ENCODE assay signal across 9 cellular contexts in genomic region chr6:17600527-17601388, GRCh38. TPM values are rescaled to one million over a fixed set of nuclear protein-coding genes. Genes with fewer than 3 reads are reported as not detected.
DNase-seq lines count a peak whose midpoint lies in the region; ATAC-seq, FAIRE-seq and TF ChIP-seq lines count a peak whose summit lies in the region.
"Had no signal": no experiment of that assay in that cellular context is flagged by ENCODE, and none has a peak within 500 bp of the region (broad histone marks: within the 10 kb centered on the region; RNA-seq: fewer than 3 reads in every experiment).

No MANE protein-coding gene starts in this region.

- H3K4me1 Mint-ChIP-seq in IgD-negative memory B cell = peaks cover 5 to 10% (median 7%) of the 10 kb centered on the region in 3 donors

- H3K36me3 ChIP-seq in WERI-Rb-1 (peaks cover 33% of the 10 kb centered on the region), mammary epithelial cell (ENCODE audit: insufficient read depth, low read length) (no peaks in the 10 kb centered on the region), keratinocyte (ENCODE audit: control insufficient read depth in 2 of 2, extremely low read depth in 1 of 2, insufficient read depth in 2 of 2, low read length in 2 of 2) (no peaks in the 10 kb centered on the region)

- H3K79me2 ChIP-seq in mammary epithelial cell (ENCODE audit: insufficient read depth, low read length) (peaks cover 6% of the 10 kb centered on the region), keratinocyte (ENCODE audit: control insufficient read depth, insufficient read depth, low read length) (no peaks in the 10 kb centered on the region)

- TF ChIP-seq CTCF in WERI-Rb-1 (IDR thresholded peaks at IDR 0.05; ENCODE audit: low read depth, low read length) = peak; percentile 23; the same call in 1 of the 2 replicates
- peak in 1 of 2 donors; percentile 15 for TF ChIP-seq CTCF in mammary epithelial cell (conservative IDR thresholded peaks at IDR 0.05 in 1 of 2, IDR thresholded peaks at IDR 0.05 in 1 of 2; ENCODE audit: extremely low read depth in 1 of 2, insufficient read depth in 1 of 2, low read depth in 1 of 2, low read length in 2 of 2)
- TF ChIP-seq CTCF in keratinocyte (optimal IDR thresholded peaks at IDR 0.05 in 1 of 3, IDR thresholded peaks at IDR 0.05 in 1 of 3, conservative IDR thresholded peaks at IDR 0.05 in 1 of 3; ENCODE audit: extremely low read depth in 1 of 3, insufficient read depth in 2 of 3, low read length in 3 of 3) = no peak

- H3K4me3 ChIP-seq in WERI-Rb-1 (ENCODE audit: low read depth, low read length) (peak overlapping the region; percentile 79), mammary epithelial cell (replicated peaks in 1 of 3; ENCODE audit: insufficient read depth in 1 of 3, low read depth in 2 of 3, low read length in 3 of 3) (peak overlapping the region; percentile 85 to 95 (median 85)), keratinocyte (ENCODE audit: control insufficient read depth in 2 of 3, extremely low read depth in 1 of 3, insufficient read depth in 2 of 3, low read depth in 1 of 3, low read length in 3 of 3) (peak overlapping the region; percentile 60 to 83 (median 67))

- no peaks in the 10 kb centered on the region for H3K27me3 Mint-ChIP-seq in IgD-negative memory B cell

- H3K9ac ChIP-seq in mammary epithelial cell (ENCODE audit: insufficient read depth, low read length) (peak overlapping the region; percentile 73), keratinocyte (ENCODE audit: control insufficient read depth, extremely low read depth, insufficient read depth, low read length) (peak overlapping the region; percentile 69)

- DNase-seq in GM03348 (ENCODE audit: low spot score) (peak; percentile 56), WERI-Rb-1 (peak; percentile 57), mammary epithelial cell (peak; percentile 50), keratinocyte (ENCODE audit: low read depth, low spot score) (no peak), NCI-H226 (no peak)
- DNase-seq in stimulated activated CD4-positive, alpha-beta T cell treated with anti-CD3 and anti-CD28 coated beads, Interleukin-15, amount 100 ng/mL, for 24 hours = peak; percentile 58

- H3K27ac ChIP-seq in WERI-Rb-1 = peak overlapping the region; percentile 76
- H3K27ac ChIP-seq in mammary epithelial cell (ENCODE audit: insufficient read depth, low read depth, low read length) = peak overlapping the region; percentile 55
- H3K27ac ChIP-seq in keratinocyte (ENCODE audit: control insufficient read depth, insufficient read depth, low read length) = peak overlapping the region; percentile 7

- H2AFZ ChIP-seq in mammary epithelial cell (ENCODE audit: low read depth, low read length) = peak overlapping the region; percentile 100
- H2AFZ ChIP-seq in keratinocyte (ENCODE audit: control insufficient read depth, low read length) = peak overlapping the region; percentile 70

- no peaks in the 10 kb centered on the region for H4K20me1 ChIP-seq in mammary epithelial cell (ENCODE audit: insufficient read depth, low read length)
- H4K20me1 ChIP-seq in keratinocyte (ENCODE audit: control insufficient read depth, extremely low read depth, insufficient read depth, low read length) = no peaks in the 10 kb centered on the region

- H3K36me3 Mint-ChIP-seq in IgD-negative memory B cell = peaks cover 9% of the 10 kb centered on the region

- H3K4me1 ChIP-seq in mammary epithelial cell (ENCODE audit: insufficient read depth, low read length) (peaks cover 3% of the 10 kb centered on the region), keratinocyte (ENCODE audit: control insufficient read depth, extremely low read depth, insufficient read depth, low read length) (peaks cover 3% of the 10 kb centered on the region)

- no peaks in the 10 kb centered on the region for H3K9me1 ChIP-seq in keratinocyte (ENCODE audit: control insufficient read depth, extremely low read depth, insufficient read depth, low read length)

- H3K9me3 ChIP-seq in WERI-Rb-1 (ENCODE audit: severe bottlenecking) (no peaks in the 10 kb centered on the region), mammary epithelial cell (replicated peaks; ENCODE audit: insufficient read depth, low read length) (no peaks in the 10 kb centered on the region), keratinocyte (ENCODE audit: control insufficient read depth, low read depth, low read length) (no peaks in the 10 kb centered on the region)

- in situ Hi-C loops in mammary epithelial cell (cut with MboI; ENCODE audit: low sequenced_read_pairs in 2 of 2) = no loop called here

- H3K27ac Mint-ChIP-seq in IgD-negative memory B cell = peak overlapping the region; percentile 24 to 89 (median 81)

- dilution Hi-C loops in mammary epithelial cell (cut with HindIII; ENCODE audit: low sequenced_read_pairs) (no loop called here), keratinocyte (cut with MboI; ENCODE audit: extremely low pct_ligation_motif_present, low sequenced_read_pairs) (no loop called here)

- BruUV-seq in mammary epithelial cell (replicated peaks; lab: Mats Ljungman, UMichigan) = no TSS peak

- H3K27me3 ChIP-seq in WERI-Rb-1 (ENCODE audit: insufficient read depth, low read depth, severe bottlenecking) (no peaks in the 10 kb centered on the region), mammary epithelial cell (ENCODE audit: insufficient read depth, low read length) (no peaks in the 10 kb centered on the region), keratinocyte (ENCODE audit: control insufficient read depth, extremely low read depth, insufficient read depth, low read length) (no peaks in the 10 kb centered on the region)

- peak overlapping the region; percentile 82 to 94 (median 88) for H3K4me3 Mint-ChIP-seq in IgD-negative memory B cell

- H3K4me2 ChIP-seq in mammary epithelial cell (ENCODE audit: insufficient read depth, low read depth, low read length) (peak overlapping the region; percentile 98), keratinocyte (ENCODE audit: control insufficient read depth, extremely low read depth, insufficient read depth, low read depth, low read length) (peak overlapping the region; percentile 65)

- H3K9me3 Mint-ChIP-seq in IgD-negative memory B cell = no peaks in the 10 kb centered on the region

- intact Hi-C loops in mammary epithelial cell (cut with micrococcal nuclease) = no loop called here

- peak; percentile 53 for ATAC-seq in GM21717 (IDR thresholded peaks at IDR 0.05; ENCODE audit: unreplicated experiment)

- CTCF ChIA-PET in mammary epithelial cell (lab: Charles Lee; ENCODE audit: low non-redundant PET) = interaction anchor here (0.6 kb wide), 1 partner anchor 15 kb away, joined by 9 read pairs; no protein-coding TSS in a partner anchor

- 8% methylated on average over 6 of the region's 77 CpGs for WGBS in mammary epithelial cell (ENCODE audit: low coverage, missing lambda C conversion rate)

- no peak for FAIRE-seq in keratinocyte (lab: Jason Lieb, UNC)
- FAIRE-seq: islet of Langerhans had no signal

RNA-seq across cellular contexts. Expression of gene FAM8A1, which starts 0.7 kb away (rescaled TPM):
- polyA plus RNA-seq in IgD-negative memory B cell (2.3 TPM), mammary epithelial cell (4.0 TPM), keratinocyte (4.2 to 9.1 TPM (median 8.4 TPM) in 3 replicates)
- 10 to 100 TPM in 1 of 2 donors, 1 to 10 TPM in 1; 8.9 to 16.2 TPM for total RNA-seq in mammary epithelial cell
- polyA minus RNA-seq in mammary epithelial cell (4.3 TPM), keratinocyte (0.98 to 4.6 TPM (median 2.6 TPM) in 3 replicates)
- 1.9 TPM for polyA plus RNA-seq in keratinocyte (2011; ENCODE audit: low read depth)
- 4.0 and 8.3 TPM in 2 replicates for polyA plus RNA-seq in keratinocyte (2011; cell fraction: cytosol; rRNA removed)
- 7.4 and 10.3 TPM in 2 replicates for polyA plus RNA-seq in keratinocyte (2011; cell fraction: nucleus; rRNA removed)
- polyA plus RNA-seq in keratinocyte (2012; ENCODE audit: low replicate concordance) = 5.4 and 10.5 TPM in 2 replicates
- 5.4 TPM for polyA minus RNA-seq in keratinocyte (2011; cell fraction: cytosol; rRNA and poly(A)+ RNA removed)
- 5.5 and 7.8 TPM in 2 replicates for polyA minus RNA-seq in keratinocyte (2011; cell fraction: nucleus; rRNA and poly(A)+ RNA removed)

Comparison
In these comparisons a context has a peak if more than half of its experiments do, and no peak if none do; other contexts are left out.
1. DNase-seq: peak in GM03348 (single experiment), WERI-Rb-1 (single experiment), mammary epithelial cell (single experiment) and stimulated activated CD4-positive, alpha-beta T cell treated with anti-CD3 and anti-CD28 coated beads, Interleukin-15, amount 100 ng/mL, for 24 hours (single experiment); none in keratinocyte (single experiment) and NCI-H226 (single experiment).
2. H3K27ac ChIP-seq: peak in every context shown above with its lines; median percentile 76 in WERI-Rb-1; 55 in mammary epithelial cell; 7 in keratinocyte.
3. Peak in every context shown above with its lines, with median percentiles within 50 percentile points of each other: H3K4me3 ChIP-seq.